25 cellular contexts compared by ENCODE assay signal in the genomic region with DNA sequence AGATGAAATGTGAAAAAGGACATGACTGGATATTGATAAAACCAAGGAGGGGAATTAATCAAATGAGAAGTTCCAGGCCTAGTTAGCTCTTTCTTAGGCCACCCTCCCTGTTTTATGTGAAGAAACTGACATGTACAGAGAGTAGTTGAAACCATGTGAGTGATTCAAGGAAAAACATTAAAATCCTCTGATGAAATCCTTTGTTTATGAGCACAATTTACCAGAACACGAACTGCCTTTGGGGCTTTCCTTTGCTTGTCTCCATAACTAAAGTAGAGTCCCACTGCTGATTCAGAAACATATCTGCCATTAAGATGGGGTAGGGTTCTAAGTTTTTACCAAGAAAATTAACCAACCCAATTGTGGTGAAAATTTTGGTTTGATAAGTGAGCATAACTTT.
DNase-seq lines count a peak whose midpoint lies in the region; TF ChIP-seq lines count a peak whose summit lies in the region.
"Had no signal": no experiment of that assay in that cellular context is flagged by ENCODE, and none has a peak within 500 bp of the region (broad histone marks: within the 10 kb centered on the region; RNA-seq: fewer than 3 reads in every experiment).

No MANE protein-coding gene starts in this region.

- no peak overlapping the region for H3K27ac ChIP-seq in CD8-positive, alpha-beta memory T cell (ENCODE audit: low read depth, low read length)
- H3K27ac ChIP-seq: breast epithelium, neural progenitor cell, pancreas, testis had no signal

- H3K36me3 ChIP-seq in CD8-positive, alpha-beta memory T cell (ENCODE audit: insufficient read depth, low read length), result no peaks in the 10 kb centered on the region
- H3K36me3 ChIP-seq: breast epithelium, MG63, neural progenitor cell, pancreas had no signal

- TF ChIP-seq CTCF in epithelial cell of esophagus (IDR thresholded peaks at IDR 0.05; ENCODE audit: insufficient read depth, low read depth, low read length, missing control alignments), result no peak

- H3K4me1 ChIP-seq in CD8-positive, alpha-beta memory T cell (ENCODE audit: insufficient read depth, low read length), result no peaks in the 10 kb centered on the region
- H3K4me1 ChIP-seq: breast epithelium, pancreas, testis had no signal

- no peak for DNase-seq in CD8-positive, alpha-beta memory T cell
- DNase-seq in LHCN-M2 (ENCODE audit: low read depth) (peak; percentile 6), epithelial cell of esophagus (ENCODE audit: low read depth) (peak; percentile 52), skeletal muscle cell (ENCODE audit: low read depth) (peak; percentile 32), NCI-H187 (lab: John Stamatoyannopoulos, UW) (no peak), T1000 (lab: John Stamatoyannopoulos, UW) (no peak), MV-4-11 (lab: John Stamatoyannopoulos, UW) (no peak)
- DNase-seq: activated CD4-positive, alpha-beta T cell treated with anti-CD3 and anti-CD28 coated beads for 4 hours; activated CD8-positive, alpha-beta memory T cell treated with anti-CD3 and anti-CD28 coated beads for 24 hours; activated effector memory CD4-positive, alpha-beta T cell treated with anti-CD3 and anti-CD28 coated beads, Interleukin-2, amount 50 U/mL, for 16 hours; activated naive CD8-positive, alpha-beta T cell treated with anti-CD3 and anti-CD28 coated beads for 36 hours; activated T-cell treated with anti-CD3 and anti-CD28 coated beads for 4 hours; anterior cingulate cortex; MG63; NCI-H1105 treated with DMSO at 0.1 percent for 48 hours; NCI-H1930; NCI-H510A treated with DMSO at 0.1 percent for 48 hours; pancreas; retina; SHP77 treated with DMSO at 0.1 percent for 48 hours; small intestine; stimulated activated naive CD4-positive, alpha-beta T cell treated with Interleukin-2 at 50 U/mL for 16 hours; testis had no signal

- H3K9me3 ChIP-seq in CD8-positive, alpha-beta memory T cell (ENCODE audit: low read length), result no peaks in the 10 kb centered on the region
- H3K9me3 ChIP-seq: breast epithelium, MG63, pancreas, testis had no signal

- peak overlapping the region in 6 of 7 donors; percentile 13 to 49 (median 34) for H3K4me3 Mint-ChIP-seq in CD8-positive, alpha-beta memory T cell
- H3K4me3 Mint-ChIP-seq: activated naive CD8-positive, alpha-beta T cell treated with anti-CD3 and anti-CD28 coated beads for 36 hours; neural progenitor cell had no signal

- peaks cover 13 to 34% (median 15%) of the 10 kb centered on the region in 3 donors for H3K4me1 Mint-ChIP-seq in CD8-positive, alpha-beta memory T cell

- H3K27me3 ChIP-seq in CD8-positive, alpha-beta memory T cell (ENCODE audit: insufficient read depth, low read length, poor library complexity, severe bottlenecking), result no peaks in the 10 kb centered on the region
- H3K27me3 ChIP-seq: breast epithelium, MG63, neural progenitor cell, testis had no signal

- no peak overlapping the region for H3K4me3 ChIP-seq in CD8-positive, alpha-beta memory T cell (ENCODE audit: low read length)
- H3K4me3 ChIP-seq in epithelial cell of esophagus (ENCODE audit: low read length) (no peak overlapping the region), skeletal muscle cell (ENCODE audit: low read depth, low read length) (no peak overlapping the region)
- H3K4me3 ChIP-seq: breast epithelium, MG63, neural progenitor cell, pancreas, testis had no signal

- no peaks in the 10 kb centered on the region for H3K36me3 Mint-ChIP-seq in CD8-positive, alpha-beta memory T cell
- H3K36me3 Mint-ChIP-seq: neural progenitor cell had no signal

- H3K27ac Mint-ChIP-seq in CD8-positive, alpha-beta memory T cell, result peak overlapping the region in 1 of 8 donors; percentile 24
- H3K27ac Mint-ChIP-seq: activated naive CD8-positive, alpha-beta T cell treated with anti-CD3 and anti-CD28 coated beads for 36 hours; neural progenitor cell had no signal

- POLR2A ChIA-PET in CD8-positive, alpha-beta memory T cell (lab: Charles Lee), result no interaction called here

- CTCF ChIA-PET in CD8-positive, alpha-beta memory T cell (lab: Charles Lee), result no interaction called here

- no peaks in the 10 kb centered on the region for H3K27me3 Mint-ChIP-seq in CD8-positive, alpha-beta memory T cell
- H3K27me3 Mint-ChIP-seq: activated naive CD8-positive, alpha-beta T cell treated with anti-CD3 and anti-CD28 coated beads for 36 hours had no signal

- H3K9me3 Mint-ChIP-seq in CD8-positive, alpha-beta memory T cell, result no peaks in the 10 kb centered on the region

Comparison
In these comparisons a context has a peak if more than half of its experiments do, and no peak if none do; other contexts are left out.
1. DNase-seq: peak in LHCN-M2 (single experiment), epithelial cell of esophagus (single experiment) and skeletal muscle cell (single experiment); none in CD8-positive, alpha-beta memory T cell (0 of 5), NCI-H187 (0 of 2), T1000 (single experiment) and MV-4-11 (single experiment).